ENCODE assay signal across 8 cellular contexts in the genomic region with DNA sequence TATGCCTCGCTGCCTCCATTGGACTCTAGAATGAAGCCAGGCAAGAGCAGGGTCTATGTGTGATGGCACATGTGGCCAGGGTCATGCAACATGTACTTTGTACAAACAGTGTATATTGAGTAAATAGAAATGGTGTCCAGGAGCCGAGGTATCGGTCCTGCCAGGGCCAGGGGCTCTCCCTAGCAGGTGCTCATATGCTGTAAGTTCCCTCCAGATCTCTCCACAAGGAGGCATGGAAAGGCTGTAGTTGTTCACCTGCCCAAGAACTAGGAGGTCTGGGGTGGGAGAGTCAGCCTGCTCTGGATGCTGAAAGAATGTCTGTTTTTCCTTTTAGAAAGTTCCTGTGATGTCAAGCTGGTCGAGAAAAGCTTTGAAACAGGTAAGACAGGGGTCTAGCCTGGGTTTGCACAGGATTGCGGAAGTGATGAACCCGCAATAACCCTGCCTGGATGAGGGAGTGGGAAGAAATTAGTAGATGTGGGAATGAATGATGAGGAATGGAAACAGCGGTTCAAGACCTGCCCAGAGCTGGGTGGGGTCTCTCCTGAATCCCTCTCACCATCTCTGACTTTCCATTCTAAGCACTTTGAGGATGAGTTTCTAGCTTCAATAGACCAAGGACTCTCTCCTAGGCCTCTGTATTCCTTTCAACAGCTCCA. TPM values are rescaled to one million over a fixed set of nuclear protein-coding genes. Genes with fewer than 3 reads are reported as not detected.
DNase-seq lines count a peak whose midpoint lies in the region; ATAC-seq, FAIRE-seq and TF ChIP-seq lines count a peak whose summit lies in the region.
"Had no signal": no experiment of that assay in that cellular context is flagged by ENCODE, and none has a peak within 500 bp of the region (broad histone marks: within the 10 kb centered on the region; RNA-seq: fewer than 3 reads in every experiment).

No MANE protein-coding gene starts in this region.

- POLR2A ChIA-PET in GM12878 (lab: Charles Lee): interaction anchor here (0.5 to 6.3 kb wide), 10 partner anchors 10 to 68 kb away, joined by 3 to 74 read pairs (median 4); no protein-coding TSS in a partner anchor

- H3K9me3 ChIP-seq in OCI-LY1 (ENCODE audit: low read length): no peaks in the 10 kb centered on the region
- no peaks in the 10 kb centered on the region for H3K9me3 ChIP-seq in GM12878 (replicated peaks; ENCODE audit: control insufficient read depth, insufficient read depth, low read length)
- H3K9me3 ChIP-seq in skeletal muscle tissue (ENCODE audit: control insufficient read depth in 3 of 3, low read length in 3 of 3): no peaks in the 10 kb centered on the region

- in situ Hi-C loops in GM12878 (cut with MboI): no loop called here

- H3K4me1 ChIP-seq in OCI-LY1 (ENCODE audit: insufficient read depth, low read length, severe bottlenecking): peaks cover 40% of the 10 kb centered on the region
- peaks cover 54% of the 10 kb centered on the region for H3K4me1 ChIP-seq in GM12878 (ENCODE audit: control insufficient read depth, insufficient read depth, low read length)
- peaks cover 29 to 33% (median 32%) of the 10 kb centered on the region in 3 donors for H3K4me1 ChIP-seq in skeletal muscle tissue (ENCODE audit: control insufficient read depth in 3 of 3, insufficient read depth in 3 of 3, low read length in 3 of 3)

- H3F3A ChIP-seq in OCI-LY1 (ENCODE audit: insufficient read depth, low read length): no peaks in the 10 kb centered on the region

- TF ChIP-seq RAD21 in GM12878 (IDR thresholded peaks at IDR 0.05; ENCODE audit: insufficient read depth, low read depth, low read length): no peak

- H3K79me2 ChIP-seq in OCI-LY1 (ENCODE audit: insufficient read depth, low read length) (no peaks in the 10 kb centered on the region), GM12878 (ENCODE audit: control insufficient read depth, insufficient read depth, low read length) (peaks cover 3% of the 10 kb centered on the region)

- TF ChIP-seq EP300 in GM12878 (IDR thresholded peaks at IDR 0.05; ENCODE audit: borderline replicate concordance in 1 of 2, control insufficient read depth in 1 of 2, low read depth in 2 of 2, low read length in 2 of 2): no peak

- no peaks in the 10 kb centered on the region for H3K9me2 ChIP-seq in OCI-LY1 (ENCODE audit: low read depth, low read length)

- CTCF ChIA-PET in GM12878 (lab: Yijun Ruan, JAX): interaction anchor here (1.1 to 7.1 kb wide), 4 partner anchors 10 to 60 kb away, joined by 3 to 58 read pairs (median 10); no protein-coding TSS in a partner anchor

- H3K27ac ChIP-seq in OCI-LY1 (ENCODE audit: low read depth, low read length, poor library complexity, severe bottlenecking): peak overlapping the region; percentile 69
- peak overlapping the region; percentile 97 for H3K27ac ChIP-seq in GM12878 (ENCODE audit: control insufficient read depth, insufficient read depth)
- peak overlapping the region; percentile 32 for H3K27ac ChIP-seq in skeletal muscle tissue (ENCODE audit: low read depth, low read length)

- DNase-seq in GM12878 (ENCODE audit: low read depth, low spot score) (no peak), DMS 273 (lab: John Stamatoyannopoulos, UW; ENCODE audit: unreplicated experiment) (no peak)
- DNase-seq in NK-92 treated with Interleukin-12 subunit alpha and Interleukin-12 subunit beta, amount 100 ng/mL, for 24 hours (lab: John Stamatoyannopoulos, UW): no peak
- DNase-seq: NCI-H748 treated with DMSO at 0.1 percent for 48 hours had no signal

- ATAC-seq in GM12878 (no peak), GM19351 (IDR thresholded peaks at IDR 0.05; ENCODE audit: unreplicated experiment) (no peak)

- H3K9ac ChIP-seq in OCI-LY1 (ENCODE audit: low read length) (peak overlapping the region; percentile 48; the same call in 1 of the 2 replicates), GM12878 (ENCODE audit: control insufficient read depth, insufficient read depth, low read length) (peak overlapping the region; percentile 66), skeletal muscle tissue (ENCODE audit: low read depth in 1 of 3, low read length in 3 of 3) (no peak overlapping the region)

- no peaks in the 10 kb centered on the region for H4K20me1 ChIP-seq in OCI-LY1 (ENCODE audit: insufficient read depth, low read length)
- no peaks in the 10 kb centered on the region for H4K20me1 ChIP-seq in GM12878 (ENCODE audit: control insufficient read depth, insufficient read depth)

- intact Hi-C loops in GM12878 (cut with micrococcal nuclease; ENCODE audit: unreplicated experiment): no loop called here

- no peak overlapping the region for H3K4me2 ChIP-seq in OCI-LY1 (ENCODE audit: low read length)
- peak overlapping the region; percentile 81 for H3K4me2 ChIP-seq in GM12878 (ENCODE audit: control insufficient read depth, insufficient read depth)

- 41% methylated on average over 7 of the region's 7 CpGs for WGBS in GM12878 (ENCODE audit: insufficient coverage, insufficient replicate concordance, low lambda C conversion rate, missing lambda C conversion rate)

- H3K36me3 ChIP-seq in OCI-LY1 (ENCODE audit: insufficient read depth, low read length): peaks cover 54% of the 10 kb centered on the region
- H3K36me3 ChIP-seq in GM12878 (ENCODE audit: control insufficient read depth in 2 of 2, insufficient read depth in 2 of 2, low read length in 1 of 2): peaks cover 24 to 34% of the 10 kb centered on the region in 2 experiments
- no peaks in the 10 kb centered on the region for H3K36me3 ChIP-seq in skeletal muscle tissue (ENCODE audit: control insufficient read depth in 3 of 3, insufficient read depth in 3 of 3, low read length in 3 of 3)

- H2AFZ ChIP-seq in OCI-LY1 (ENCODE audit: low read length) (no peak overlapping the region), GM12878 (ENCODE audit: control insufficient read depth, low read depth, low read length) (no peak overlapping the region)

- no peaks in the 10 kb centered on the region for H3K27me3 ChIP-seq in OCI-LY1 (ENCODE audit: insufficient read depth, low read length)
- no peaks in the 10 kb centered on the region for H3K27me3 ChIP-seq in GM12878 (replicated peaks in 1 of 2; ENCODE audit: control insufficient read depth in 2 of 2, insufficient read depth in 2 of 2, low read length in 1 of 2)
- no peaks in the 10 kb centered on the region for H3K27me3 ChIP-seq in skeletal muscle tissue (ENCODE audit: control insufficient read depth in 3 of 3, insufficient read depth in 3 of 3, low read length in 3 of 3)

- no peak for TF ChIP-seq POLR2A in GM12878 (IDR thresholded peaks at IDR 0.05; ENCODE audit: low read depth, low read length)

- FAIRE-seq in GM12878 (lab: Jason Lieb, UNC): no peak

- TF ChIP-seq CTCF in OCI-LY1 (IDR thresholded peaks at IDR 0.05; ENCODE audit: low read length) (no peak), GM12878 (IDR thresholded peaks at IDR 0.05 in 2 of 3, conservative IDR thresholded peaks at IDR 0.05 in 1 of 3; ENCODE audit: control insufficient read depth in 2 of 3, extremely low read depth in 1 of 3, insufficient read depth in 1 of 3, low read depth in 3 of 3, low read length in 3 of 3) (no peak)

- RAD21 ChIA-PET in GM12878 (lab: Charles Lee; ENCODE audit: unreplicated experiment): interaction anchor here (1.0 to 6.6 kb wide), 12 partner anchors 12 to 159 kb away, joined by 3 to 48 read pairs (median 9); no protein-coding TSS in a partner anchor

- SMC1A ChIA-PET in GM12878 (lab: Charles Lee; ENCODE audit: uncharacterized antibody, unreplicated experiment): interaction anchor here (0.7 to 9.2 kb wide), 18 partner anchors 9 to 230 kb away, joined by 3 to 105 read pairs (median 4); no protein-coding TSS in a partner anchor

- H3K4me3 ChIP-seq in GM08714 (ENCODE audit: low read length): peak overlapping the region; percentile 5; the same call in 1 of the 2 replicates
- no peak overlapping the region for H3K4me3 ChIP-seq in OCI-LY1 (ENCODE audit: low read depth, low read length, poor library complexity, severe bottlenecking)
- H3K4me3 ChIP-seq in GM12878: no peak overlapping the region
- H3K4me3 ChIP-seq in skeletal muscle tissue (ENCODE audit: low read length in 3 of 3): no peak overlapping the region

- BruUV-seq in GM12878 (replicated peaks; lab: Mats Ljungman, UMichigan): TSS peak; percentile 98

RNA-seq across cellular contexts. Expression of a gene that starts 39.6 kb away (rescaled TPM):
- 77.8 and 78.3 TPM in 2 replicates for total RNA-seq in GM12878 (2013; cell fraction: nucleolus; rRNA removed)
- total RNA-seq in GM12878 (2014; rRNA removed) (248 and 269 TPM in 2 replicates), GM12878 (2014; rRNA removed; fragmentation: Illumina TruSeq; extraction: Trizol) (210 and 218 TPM in 2 replicates), GM12878 (2021) (161 and 169 TPM in 2 replicates), skeletal muscle tissue (244 TPM)
- polyA plus RNA-seq in GM12878 (2011; ENCODE audit: low read depth): 154 TPM
- polyA plus RNA-seq in GM12878 (2011; rRNA removed) (302 and 306 TPM in 2 replicates), GM12878 (2014; fragmentation: Illumina TruSeq; extraction: Trizol) (306 and 315 TPM in 2 replicates), GM12878 (2014; fragmentation: Nextera tagmentation; extraction: Ambion mirVana) (100 to 1,000 TPM; 711 to 920 TPM), GM12878 (2014; rRNA removed) (294 and 324 TPM in 2 replicates), GM12878 (2016; fragmentation: Nextera tagmentation; extraction: Ambion mirVana) (100 to 1,000 TPM; 604 to 609 TPM)
- 434 and 580 TPM in 2 replicates for polyA plus RNA-seq in GM12878 (2011; cell fraction: cytosol; rRNA removed)
- polyA plus RNA-seq in GM12878 (2011; cell fraction: nucleus; rRNA removed): 112 and 139 TPM in 2 replicates
- polyA plus RNA-seq in GM12878 (2012): 237 and 253 TPM in 2 replicates
- 104 and 162 TPM in 2 replicates for polyA minus RNA-seq in GM12878 (2011; rRNA and poly(A)+ RNA removed)
- 33.4 and 47.1 TPM in 2 replicates for polyA minus RNA-seq in GM12878 (2011; cell fraction: cytosol; rRNA and poly(A)+ RNA removed)
- polyA minus RNA-seq in GM12878 (2011; cell fraction: nucleus; rRNA and poly(A)+ RNA removed): 42.2 and 59.7 TPM in 2 replicates

RNA-seq across cellular contexts. Expression of a gene that starts 48.7 kb away (rescaled TPM):
- 21.4 and 23.0 TPM in 2 replicates for total RNA-seq in GM12878 (2013; cell fraction: nucleolus; rRNA removed)
- 4.7 and 5.6 TPM in 2 replicates for total RNA-seq in GM12878 (2014; rRNA removed)
- 4.7 and 5.4 TPM in 2 replicates for total RNA-seq in GM12878 (2014; rRNA removed; fragmentation: Illumina TruSeq; extraction: Trizol)
- 10.2 and 15.1 TPM in 2 replicates for total RNA-seq in GM12878 (2021)
- polyA plus RNA-seq in GM12878 (2011; ENCODE audit: low read depth): 10.5 TPM
- polyA plus RNA-seq in GM12878 (2011; rRNA removed): 17.4 and 28.7 TPM in 2 replicates
- polyA plus RNA-seq in GM12878 (2011; cell fraction: cytosol; rRNA removed): 33.7 and 34.0 TPM in 2 replicates
- polyA plus RNA-seq in GM12878 (2011; cell fraction: nucleus; rRNA removed): 19.1 and 31.7 TPM in 2 replicates
- polyA plus RNA-seq in GM12878 (2012): 10.8 and 15.4 TPM in 2 replicates
- 10.6 and 12.9 TPM in 2 replicates for polyA plus RNA-seq in GM12878 (2014; fragmentation: Illumina TruSeq; extraction: Trizol)
- polyA plus RNA-seq in GM12878 (2014; fragmentation: Nextera tagmentation; extraction: Ambion mirVana): 1 to 10 TPM; 7.7 to 7.9 TPM
- polyA plus RNA-seq in GM12878 (2014; rRNA removed): 10.5 and 11.5 TPM in 2 replicates
- polyA plus RNA-seq in GM12878 (2016; fragmentation: Nextera tagmentation; extraction: Ambion mirVana): 10 to 100 TPM; 12.6 to 14.3 TPM
- polyA minus RNA-seq in GM12878 (2011; rRNA and poly(A)+ RNA removed): 25.3 and 34.6 TPM in 2 replicates
- 6.5 and 7.5 TPM in 2 replicates for polyA minus RNA-seq in GM12878 (2011; cell fraction: cytosol; rRNA and poly(A)+ RNA removed)
- 11.6 and 12.0 TPM in 2 replicates for polyA minus RNA-seq in GM12878 (2011; cell fraction: nucleus; rRNA and poly(A)+ RNA removed)
- total RNA-seq in skeletal muscle tissue: 3.7 TPM

Comparison
In these comparisons a context has a peak if more than half of its experiments do, and no peak if none do; other contexts are left out.
1. H3K27ac ChIP-seq: peak in every context shown above with its lines; median percentile 97 in GM12878; 69 in OCI-LY1; 32 in skeletal muscle tissue.
2. H3K9ac ChIP-seq: peak in OCI-LY1 (single experiment) and GM12878 (single experiment); none in skeletal muscle tissue (0 of 3).